ENCODE assay signal across 1 cellular context in genomic region chr1:182718311-182718710, GRCh38.
TF ChIP-seq lines count a peak whose summit lies in the region.

No MANE protein-coding gene starts in this region.

TF ChIP-seq in A549, 52 proteins besides CTCF, POLR2A, EP300 and RAD21 (continued from another document):
- TF ChIP-seq MYC (IDR thresholded peaks at IDR 0.05; ENCODE audit: borderline replicate concordance, low read length): no peak
